In genomic region chr9:133375724-133376654, GRCh38 we compare ENCODE assay signal across 8 cellular contexts. TPM values are rescaled to one million over a fixed set of nuclear protein-coding genes. Genes with fewer than 3 reads are reported as not detected.
DNase-seq lines count a peak whose midpoint lies in the region; ATAC-seq, FAIRE-seq and TF ChIP-seq lines count a peak whose summit lies in the region.

TSS of gene STKLD1 (plus strand) at chr9:133376366. CDS start at chr9:133376474, 108 bp downstream.
TSS of gene SURF4 (minus strand) at chr9:133376060. CDS start at chr9:133375969, 91 bp downstream.

- H3K4me2 ChIP-seq in SU-DHL-6 (ENCODE audit: low read depth, low read length, poor library complexity, severe bottlenecking) (peak within 1 kb of the TSS; percentile 99), trophoblast cell (ENCODE audit: low read length) (peak within 1 kb of the TSS; percentile 84)

- H4K12ac ChIP-seq in trophoblast cell (ENCODE audit: low read depth, low read length), result peak within 1 kb of the TSS; percentile 87

- TF ChIP-seq POLR2A in GM12892 (IDR thresholded peaks at IDR 0.05; ENCODE audit: low read depth, low read length) (peak; percentile 91), tibial nerve (IDR thresholded peaks at IDR 0.05) (peak; percentile 85 to 93)

- peaks cover 2% of the 10 kb centered on the region for H3K27me3 Mint-ChIP-seq in activated naive CD8-positive, alpha-beta T cell treated with anti-CD3 and anti-CD28 coated beads, Interleukin-2, amount 50 U/mL, for 24 hours

- peak within 1 kb of the TSS; percentile 99 for H4K91ac ChIP-seq in trophoblast cell (ENCODE audit: low read depth, low read length)

- H3K27ac ChIP-seq in SU-DHL-6 (ENCODE audit: low read depth, low read length), result peak within 1 kb of the TSS; percentile 30
- peak within 1 kb of the TSS; percentile 96 for H3K27ac ChIP-seq in trophoblast cell (ENCODE audit: low read depth, low read length)
- H3K27ac ChIP-seq in tibial nerve, result peak within 1 kb of the TSS; percentile 84 to 99 (median 95)

- H3K4ac ChIP-seq in trophoblast cell (ENCODE audit: low read depth, low read length), result peak within 1 kb of the TSS; percentile 100

- intact Hi-C loops in cardiac septum (cut with DNase I), result loop anchor here (1.0 kb wide), 2 partner anchors 28 to 40 kb away; partner anchors contain the start of genes MED22, RPL7A and SURF6

- H3K79me2 ChIP-seq in SU-DHL-6 (ENCODE audit: insufficient read depth, low read length), result peaks cover 44% of the 10 kb centered on the region
- H3K79me2 ChIP-seq in trophoblast cell (ENCODE audit: control insufficient read depth, insufficient read depth, low read length, poor library complexity), result peaks cover 26% of the 10 kb centered on the region

- H3K18ac ChIP-seq in trophoblast cell (ENCODE audit: low read length), result peak within 1 kb of the TSS; percentile 99

- no peaks in the 10 kb centered on the region for H3K27me3 ChIP-seq in SU-DHL-6 (ENCODE audit: low read length)
- no peaks in the 10 kb centered on the region for H3K27me3 ChIP-seq in trophoblast cell (ENCODE audit: insufficient read depth, low read length)
- no peaks in the 10 kb centered on the region for H3K27me3 ChIP-seq in tibial nerve

- H2AFZ ChIP-seq in SU-DHL-6 (ENCODE audit: low read depth, low read length, severe bottlenecking), result peak within 1 kb of the TSS; percentile 69
- H2AFZ ChIP-seq in trophoblast cell (ENCODE audit: insufficient read depth, low read length, poor library complexity), result peak within 1 kb of the TSS; percentile 98

- peak within 1 kb of the TSS; percentile 98 for H4K8ac ChIP-seq in trophoblast cell (ENCODE audit: low read depth, low read length)

- H3K4me1 ChIP-seq in trophoblast cell (ENCODE audit: control insufficient read depth in 1 of 2, insufficient read depth in 2 of 2, low read length in 2 of 2) (peaks cover 2 to 5% of the 10 kb centered on the region in 2 experiments), tibial nerve (peaks cover 0 to 57% (median 37%) of the 10 kb centered on the region in 4 donors)

- DNase-seq in GM12892 (ENCODE audit: insufficient read length), result peak; percentile 100
- DNase-seq in NCI-H1417 treated with DMSO at 0.1 percent for 48 hours (lab: John Stamatoyannopoulos, UW), result peak; percentile 88
- DNase-seq in activated naive CD8-positive, alpha-beta T cell treated with anti-CD3 and anti-CD28 coated beads, Interleukin-2, amount 50 U/mL, for 24 hours, result peak; percentile 98
- DNase-seq in cardiac septum (ENCODE audit: low spot score), result peak; percentile 98
- peak; percentile 96 to 98 for DNase-seq in trophoblast cell
- peak; percentile 92 to 94 for DNase-seq in tibial nerve (ENCODE audit: low spot score in 2 of 2)

- H3K9me3 ChIP-seq in SU-DHL-6 (ENCODE audit: insufficient read depth, low read length) (no peaks in the 10 kb centered on the region), trophoblast cell (ENCODE audit: insufficient read depth, low read depth, low read length) (peaks cover 3% of the 10 kb centered on the region), tibial nerve (peaks cover 0 to 5% (median 0%) of the 10 kb centered on the region in 4 donors)

- peak within 1 kb of the TSS; percentile 96 for H2BK5ac ChIP-seq in trophoblast cell (ENCODE audit: low read depth, low read length, poor library complexity)

- H3K4me1 Mint-ChIP-seq in activated naive CD8-positive, alpha-beta T cell treated with anti-CD3 and anti-CD28 coated beads, Interleukin-2, amount 50 U/mL, for 24 hours, result peaks cover 40% of the 10 kb centered on the region

- no peak within 1 kb of the TSS for H2BK12ac ChIP-seq in trophoblast cell (ENCODE audit: low read length)

- H3K4me3 Mint-ChIP-seq in activated naive CD8-positive, alpha-beta T cell treated with anti-CD3 and anti-CD28 coated beads, Interleukin-2, amount 50 U/mL, for 24 hours, result peak within 1 kb of the TSS; percentile 98

- H3K9me2 ChIP-seq in SU-DHL-6 (replicated peaks; ENCODE audit: insufficient read depth, low read length), result no peaks in the 10 kb centered on the region

- TF ChIP-seq EP300 in tibial nerve (IDR thresholded peaks at IDR 0.05), result peak in 1 of 2 donors; percentile 75

- FAIRE-seq in GM12892 (lab: Jason Lieb, UNC), result peak; percentile 95

- no peaks in the 10 kb centered on the region for H3K36me3 ChIP-seq in SU-DHL-6 (ENCODE audit: low read length)
- peaks cover 21 to 22% of the 10 kb centered on the region in 2 experiments for H3K36me3 ChIP-seq in trophoblast cell (ENCODE audit: control insufficient read depth in 1 of 2, insufficient read depth in 2 of 2, low read length in 2 of 2)
- peaks cover 0 to 11% (median 0%) of the 10 kb centered on the region in 3 donors for H3K36me3 ChIP-seq in tibial nerve

- no CpG with 5 or more reads among the region's 120 CpGs for WGBS in trophoblast cell (ENCODE audit: extremely low coverage, insufficient coverage, insufficient read length)
- WGBS in tibial nerve, 2 donors, result 0 to 1% methylated on average over 25 to 40 of the region's 120 CpGs

- H2BK120ac ChIP-seq in trophoblast cell (ENCODE audit: insufficient read depth, low read length, poor library complexity), result peak within 1 kb of the TSS; percentile 98

- peak within 1 kb of the TSS; percentile 92 for H2AK5ac ChIP-seq in trophoblast cell (ENCODE audit: low read length)

- peaks cover 34% of the 10 kb centered on the region for H3K36me3 Mint-ChIP-seq in activated naive CD8-positive, alpha-beta T cell treated with anti-CD3 and anti-CD28 coated beads, Interleukin-2, amount 50 U/mL, for 24 hours (ENCODE audit: low read depth)

- H3K4me3 ChIP-seq in SU-DHL-6 (ENCODE audit: insufficient read depth, low read length, poor library complexity, severe bottlenecking), result peak within 1 kb of the TSS; percentile 99
- H3K4me3 ChIP-seq in trophoblast cell (ENCODE audit: low read depth, low read length), result peak within 1 kb of the TSS; percentile 97
- H3K4me3 ChIP-seq in tibial nerve, result peak within 1 kb of the TSS; percentile 83 to 98 (median 94)

- peak within 1 kb of the TSS; percentile 99 for H3K14ac ChIP-seq in trophoblast cell (ENCODE audit: low read length)

- peak within 1 kb of the TSS; percentile 79 for H3K9ac ChIP-seq in SU-DHL-6 (ENCODE audit: low read length)
- peak within 1 kb of the TSS; percentile 99 for H3K9ac ChIP-seq in trophoblast cell (ENCODE audit: low read length)

- ATAC-seq in HG02840 (IDR thresholded peaks at IDR 0.05; ENCODE audit: low FRiP score, unreplicated experiment), result peak; percentile 81
- ATAC-seq in activated naive CD8-positive, alpha-beta T cell treated with anti-CD3 and anti-CD28 coated beads, Interleukin-2, amount 50 U/mL, for 24 hours, result peak; percentile 70

- H3K23ac ChIP-seq in trophoblast cell (ENCODE audit: low read length), result peak within 1 kb of the TSS; percentile 37

- H3K27ac Mint-ChIP-seq in activated naive CD8-positive, alpha-beta T cell treated with anti-CD3 and anti-CD28 coated beads, Interleukin-2, amount 50 U/mL, for 24 hours, result peak within 1 kb of the TSS; percentile 98

- H3K9me3 Mint-ChIP-seq in activated naive CD8-positive, alpha-beta T cell treated with anti-CD3 and anti-CD28 coated beads, Interleukin-2, amount 50 U/mL, for 24 hours, result no peaks in the 10 kb centered on the region

- H4K20me1 ChIP-seq in SU-DHL-6 (ENCODE audit: low read depth, low read length), result no peaks in the 10 kb centered on the region; the same call in 1 of the 2 replicates

- H3F3A ChIP-seq in SU-DHL-6 (ENCODE audit: insufficient read depth), result peaks cover 5% of the 10 kb centered on the region; the same call in 1 of the 2 replicates

- no peak for TF ChIP-seq CTCF in SU-DHL-6 (IDR thresholded peaks at IDR 0.05; ENCODE audit: insufficient read depth, low read length, poor library complexity, severe bottlenecking)
- peak in 2 of 5 experiments; percentile 60 to 75 for TF ChIP-seq CTCF in tibial nerve (IDR thresholded peaks at IDR 0.05)

- peaks cover 17% of the 10 kb centered on the region for H3K79me1 ChIP-seq in trophoblast cell (ENCODE audit: low read length)

RNA-seq across cellular contexts. Expression of gene STKLD1, which starts in this region (rescaled TPM):
- 2.1 TPM for polyA plus RNA-seq in GM12892 (2012; ENCODE audit: missing spikeins)
- total RNA-seq in cardiac septum, result 0.62 TPM
- polyA plus RNA-seq in trophoblast cell (2013), result 0.18 and 0.79 TPM in 2 replicates
- total RNA-seq in tibial nerve, result 1 to 10 TPM in 1 of 4 donors, under 1 TPM in 3; 0.22 to 1.0 (median 0.69) TPM

RNA-seq across cellular contexts. Expression of gene SURF4, which starts in this region (rescaled TPM):
- 47.8 TPM for polyA plus RNA-seq in GM12892 (2012; ENCODE audit: missing spikeins)
- total RNA-seq in cardiac septum, result 80.2 TPM
- 307 and 319 TPM in 2 replicates for polyA plus RNA-seq in trophoblast cell (2013)
- 100 to 1,000 TPM; 102 to 213 (median 123) TPM for total RNA-seq in tibial nerve

Comparison
In these comparisons a context has a peak if more than half of its experiments do, and no peak if none do; other contexts are left out.
1. Peak in every context shown above with its lines: DNase-seq, ATAC-seq, H3K4me3 ChIP-seq and H3K27ac ChIP-seq.
2. H3K27ac ChIP-seq: peak in every context shown above with its lines; median percentile 96 in trophoblast cell; 95 in tibial nerve; 30 in SU-DHL-6.